Comparison of ENCODE assay signal across 18 cellular contexts in genomic region chr1:19040010-19040680, GRCh38.
A peak's percentile ranks its signal among the peaks of the same experiment; 100 is the strongest.
DNase-seq lines count a peak whose midpoint lies in the region; ATAC-seq, FAIRE-seq and TF ChIP-seq lines count a peak whose summit lies in the region.
"Had no signal": no experiment of that assay in that cellular context is flagged by ENCODE, and none has a peak within 500 bp of the region (broad histone marks: within the 10 kb centered on the region; RNA-seq: fewer than 3 reads in every experiment).

No MANE protein-coding gene starts in this region.

- H3K9ac ChIP-seq in kidney (ENCODE audit: low read length in 2 of 2) = no peak overlapping the region
- H3K9ac ChIP-seq: BLaER1 had no signal

- H3K36me3 ChIP-seq in kidney (ENCODE audit: control insufficient read depth in 1 of 2, insufficient read depth in 2 of 2, low read length in 2 of 2) (no peaks in the 10 kb centered on the region), upper lobe of right lung (no peaks in the 10 kb centered on the region)
- H3K36me3 ChIP-seq: BLaER1 had no signal

- H3K9me3 Mint-ChIP-seq in activated CD4-positive, alpha-beta T cell treated with anti-CD3 and anti-CD28 coated beads, Interleukin-2, amount 10 ng/mL, durations not matched to agents 7 days and 5 days = no peaks in the 10 kb centered on the region
- no peaks in the 10 kb centered on the region for H3K9me3 Mint-ChIP-seq in natural killer cell treated with Interleukin-12 subunit alpha and Interleukin-12 subunit beta and Interleukin-15 and Interleukin-18, amount 100 ng/mL, for 72 hours
- no peaks in the 10 kb centered on the region for H3K9me3 Mint-ChIP-seq in natural killer cell
- no peaks in the 10 kb centered on the region for H3K9me3 Mint-ChIP-seq in activated T-helper 1 cell treated with anti-CD3 and anti-CD28 coated beads, Interleukin-12 subunit alpha, Interleukin-12 subunit beta, Interleukin-2, Interleukin-4 antibody, amounts not matched to agents 30 ng/mL and 10 ng/mL and 1 ng/mL, durations not matched to agents 14 hours and 24 hours and 36 hours
- H3K9me3 Mint-ChIP-seq: CD14-positive monocyte; CD4-positive, alpha-beta memory T cell; H9 had no signal

- peaks cover 0 to 1% of the 10 kb centered on the region in 2 donors for H3K4me1 ChIP-seq in kidney (ENCODE audit: control insufficient read depth in 1 of 2, insufficient read depth in 1 of 2, low read depth in 1 of 2, low read length in 2 of 2)
- H3K4me1 ChIP-seq in upper lobe of right lung = no peaks in the 10 kb centered on the region
- H3K4me1 ChIP-seq: A549 had no signal

- peak; percentile 4 for DNase-seq in activated CD4-positive, alpha-beta T cell treated with anti-CD3 and anti-CD28 coated beads, Interleukin-2, amount 10 ng/mL, durations not matched to agents 7 days and 5 days
- no peak for DNase-seq in activated CD4-positive, alpha-beta T cell treated with anti-CD3 and anti-CD28 coated beads for 48 hours
- peak; percentile 18 for DNase-seq in natural killer cell treated with Interleukin-12 subunit alpha and Interleukin-12 subunit beta and Interleukin-15 and Interleukin-18, amount 100 ng/mL, for 72 hours (ENCODE audit: low spot score)
- DNase-seq in natural killer cell (no peak), kidney (peak; percentile 45), upper lobe of right lung (peak; percentile 25), inferior parietal cortex (ENCODE audit: extremely low spot score) (no peak)
- no peak for DNase-seq in activated T-helper 1 cell treated with anti-CD3 and anti-CD28 coated beads, Interleukin-12 subunit alpha, Interleukin-12 subunit beta, Interleukin-2, Interleukin-4 antibody, amounts not matched to agents 30 ng/mL and 10 ng/mL and 1 ng/mL, durations not matched to agents 14 hours and 24 hours and 36 hours (ENCODE audit: low spot score)
- DNase-seq: CD4-positive, alpha-beta memory T cell; DMS79 treated with DMSO at 0.1 percent for 48 hours; GF-D8; H9 had no signal

- POLR2A ChIA-PET in activated CD4-positive, alpha-beta T cell treated with anti-CD3 and anti-CD28 coated beads, Interleukin-2, amount 10 ng/mL, durations not matched to agents 7 days and 5 days (lab: Charles Lee) = no interaction called here

- H3K4me1 Mint-ChIP-seq in activated CD4-positive, alpha-beta T cell treated with anti-CD3 and anti-CD28 coated beads, Interleukin-2, amount 10 ng/mL, durations not matched to agents 7 days and 5 days = no peaks in the 10 kb centered on the region
- peaks cover under 1 to 1% of the 10 kb centered on the region in 2 donors for H3K4me1 Mint-ChIP-seq in natural killer cell treated with Interleukin-12 subunit alpha and Interleukin-12 subunit beta and Interleukin-15 and Interleukin-18, amount 100 ng/mL, for 72 hours (ENCODE audit: low read depth in 2 of 2)
- H3K4me1 Mint-ChIP-seq in natural killer cell = peaks cover 1% of the 10 kb centered on the region in 2 donors
- no peaks in the 10 kb centered on the region for H3K4me1 Mint-ChIP-seq in activated T-helper 1 cell treated with anti-CD3 and anti-CD28 coated beads, Interleukin-12 subunit alpha, Interleukin-12 subunit beta, Interleukin-2, Interleukin-4 antibody, amounts not matched to agents 30 ng/mL and 10 ng/mL and 1 ng/mL, durations not matched to agents 14 hours and 24 hours and 36 hours (ENCODE audit: low read depth)
- H3K4me1 Mint-ChIP-seq: CD14-positive monocyte had no signal

- H3K36me3 Mint-ChIP-seq in activated CD4-positive, alpha-beta T cell treated with anti-CD3 and anti-CD28 coated beads, Interleukin-2, amount 10 ng/mL, durations not matched to agents 7 days and 5 days (ENCODE audit: low read depth) = no peaks in the 10 kb centered on the region
- no peaks in the 10 kb centered on the region for H3K36me3 Mint-ChIP-seq in natural killer cell treated with Interleukin-12 subunit alpha and Interleukin-12 subunit beta and Interleukin-15 and Interleukin-18, amount 100 ng/mL, for 72 hours
- no peaks in the 10 kb centered on the region for H3K36me3 Mint-ChIP-seq in natural killer cell
- H3K36me3 Mint-ChIP-seq in activated T-helper 1 cell treated with anti-CD3 and anti-CD28 coated beads, Interleukin-12 subunit alpha, Interleukin-12 subunit beta, Interleukin-2, Interleukin-4 antibody, amounts not matched to agents 30 ng/mL and 10 ng/mL and 1 ng/mL, durations not matched to agents 14 hours and 24 hours and 36 hours (ENCODE audit: low read depth) = no peaks in the 10 kb centered on the region
- H3K36me3 Mint-ChIP-seq: CD14-positive monocyte; CD4-positive, alpha-beta memory T cell had no signal

- no peak for TF ChIP-seq CTCF in natural killer cell (IDR thresholded peaks at IDR 0.05)
- TF ChIP-seq CTCF in kidney (IDR thresholded peaks at IDR 0.05; ENCODE audit: borderline replicate concordance, extremely low read depth, insufficient read depth) = no peak
- no peak for TF ChIP-seq CTCF in upper lobe of right lung (IDR thresholded peaks at IDR 0.05)

- CTCF ChIA-PET in activated CD4-positive, alpha-beta T cell treated with anti-CD3 and anti-CD28 coated beads, Interleukin-2, amount 10 ng/mL, durations not matched to agents 7 days and 5 days (lab: Charles Lee) = interaction anchor here (0.9 to 1.5 kb wide), 2 partner anchors 9 to 26 kb away, joined by 3 to 4 read pairs; no protein-coding TSS in a partner anchor

- no peak for ATAC-seq in natural killer cell treated with Interleukin-12 subunit alpha and Interleukin-12 subunit beta and Interleukin-15 and Interleukin-18, amount 100 ng/mL, for 72 hours
- no peak for ATAC-seq in natural killer cell
- no peak for ATAC-seq in upper lobe of right lung
- ATAC-seq: A549 had no signal

- H3K4me3 ChIP-seq in kidney (ENCODE audit: low read length in 2 of 2) = no peak overlapping the region
- H3K4me3 ChIP-seq in upper lobe of right lung = no peak overlapping the region
- H3K4me3 ChIP-seq: A549, BLaER1 had no signal

- no peak for FAIRE-seq in kidney (lab: Jason Lieb, UNC)
- FAIRE-seq: A549, H1, HTR-8/SVneo had no signal

- H3K27me3 ChIP-seq in upper lobe of right lung = peaks cover 14% of the 10 kb centered on the region
- H3K27me3 ChIP-seq: BLaER1 had no signal

- intact Hi-C loops in natural killer cell (cut with micrococcal nuclease) (no loop called here), kidney (cut with DNase I) (no loop called here), upper lobe of right lung (cut with DNase I) (no loop called here)
- intact Hi-C loops in activated T-helper 1 cell treated with anti-CD3 and anti-CD28 coated beads, Interleukin-12 subunit alpha, Interleukin-12 subunit beta, Interleukin-2, Interleukin-4 antibody, amounts not matched to agents 30 ng/mL and 10 ng/mL and 1 ng/mL, durations not matched to agents 14 hours and 24 hours and 36 hours (cut with micrococcal nuclease) = no loop called here

- H3K9me3 ChIP-seq in kidney (ENCODE audit: control insufficient read depth in 1 of 2, low read length in 2 of 2) (no peaks in the 10 kb centered on the region), upper lobe of right lung (no peaks in the 10 kb centered on the region)
- H3K9me3 ChIP-seq: A549, BLaER1 had no signal

- peaks cover 16% of the 10 kb centered on the region for H3K27me3 Mint-ChIP-seq in activated CD4-positive, alpha-beta T cell treated with anti-CD3 and anti-CD28 coated beads, Interleukin-2, amount 10 ng/mL, durations not matched to agents 7 days and 5 days
- peaks cover 26 to 31% of the 10 kb centered on the region in 2 donors for H3K27me3 Mint-ChIP-seq in natural killer cell treated with Interleukin-12 subunit alpha and Interleukin-12 subunit beta and Interleukin-15 and Interleukin-18, amount 100 ng/mL, for 72 hours
- H3K27me3 Mint-ChIP-seq in natural killer cell (ENCODE audit: low read depth in 2 of 2) = peaks cover 15 to 37% of the 10 kb centered on the region in 2 donors
- H3K27me3 Mint-ChIP-seq in activated T-helper 1 cell treated with anti-CD3 and anti-CD28 coated beads, Interleukin-12 subunit alpha, Interleukin-12 subunit beta, Interleukin-2, Interleukin-4 antibody, amounts not matched to agents 30 ng/mL and 10 ng/mL and 1 ng/mL, durations not matched to agents 14 hours and 24 hours and 36 hours (ENCODE audit: insufficient read depth) = peaks cover 18% of the 10 kb centered on the region

- H3K4me3 Mint-ChIP-seq in activated CD4-positive, alpha-beta T cell treated with anti-CD3 and anti-CD28 coated beads, Interleukin-2, amount 10 ng/mL, durations not matched to agents 7 days and 5 days = no peak overlapping the region
- no peak overlapping the region for H3K4me3 Mint-ChIP-seq in natural killer cell treated with Interleukin-12 subunit alpha and Interleukin-12 subunit beta and Interleukin-15 and Interleukin-18, amount 100 ng/mL, for 72 hours
- no peak overlapping the region for H3K4me3 Mint-ChIP-seq in natural killer cell
- H3K4me3 Mint-ChIP-seq in activated T-helper 1 cell treated with anti-CD3 and anti-CD28 coated beads, Interleukin-12 subunit alpha, Interleukin-12 subunit beta, Interleukin-2, Interleukin-4 antibody, amounts not matched to agents 30 ng/mL and 10 ng/mL and 1 ng/mL, durations not matched to agents 14 hours and 24 hours and 36 hours = no peak overlapping the region
- H3K4me3 Mint-ChIP-seq: CD14-positive monocyte; CD4-positive, alpha-beta memory T cell; H9 had no signal

- H3K27ac Mint-ChIP-seq in activated CD4-positive, alpha-beta T cell treated with anti-CD3 and anti-CD28 coated beads, Interleukin-2, amount 10 ng/mL, durations not matched to agents 7 days and 5 days = no peak overlapping the region
- no peak overlapping the region for H3K27ac Mint-ChIP-seq in natural killer cell treated with Interleukin-12 subunit alpha and Interleukin-12 subunit beta and Interleukin-15 and Interleukin-18, amount 100 ng/mL, for 72 hours
- H3K27ac Mint-ChIP-seq in natural killer cell = no peak overlapping the region
- H3K27ac Mint-ChIP-seq in activated T-helper 1 cell treated with anti-CD3 and anti-CD28 coated beads, Interleukin-12 subunit alpha, Interleukin-12 subunit beta, Interleukin-2, Interleukin-4 antibody, amounts not matched to agents 30 ng/mL and 10 ng/mL and 1 ng/mL, durations not matched to agents 14 hours and 24 hours and 36 hours = no peak overlapping the region
- H3K27ac Mint-ChIP-seq: CD4-positive, alpha-beta memory T cell; H9 had no signal

- H3K27ac ChIP-seq in kidney (ENCODE audit: low read depth in 2 of 2, low read length in 2 of 2) (no peak overlapping the region), upper lobe of right lung (no peak overlapping the region)
- H3K27ac ChIP-seq: 22Rv1, A549, BLaER1 had no signal

Comparison
In these comparisons a context has a peak if more than half of its experiments do, and no peak if none do; other contexts are left out.
1. DNase-seq: peak in activated CD4-positive, alpha-beta T cell treated with anti-CD3 and anti-CD28 coated beads, Interleukin-2, amount 10 ng/mL, durations not matched to agents 7 days and 5 days (single experiment), natural killer cell treated with Interleukin-12 subunit alpha and Interleukin-12 subunit beta and Interleukin-15 and Interleukin-18, amount 100 ng/mL, for 72 hours (single experiment), kidney (single experiment) and upper lobe of right lung (single experiment); none in activated CD4-positive, alpha-beta T cell treated with anti-CD3 and anti-CD28 coated beads for 48 hours (single experiment), natural killer cell (single experiment), activated T-helper 1 cell treated with anti-CD3 and anti-CD28 coated beads, Interleukin-12 subunit alpha, Interleukin-12 subunit beta, Interleukin-2, Interleukin-4 antibody, amounts not matched to agents 30 ng/mL and 10 ng/mL and 1 ng/mL, durations not matched to agents 14 hours and 24 hours and 36 hours (single experiment) and inferior parietal cortex (single experiment).